In the genomic region with DNA sequence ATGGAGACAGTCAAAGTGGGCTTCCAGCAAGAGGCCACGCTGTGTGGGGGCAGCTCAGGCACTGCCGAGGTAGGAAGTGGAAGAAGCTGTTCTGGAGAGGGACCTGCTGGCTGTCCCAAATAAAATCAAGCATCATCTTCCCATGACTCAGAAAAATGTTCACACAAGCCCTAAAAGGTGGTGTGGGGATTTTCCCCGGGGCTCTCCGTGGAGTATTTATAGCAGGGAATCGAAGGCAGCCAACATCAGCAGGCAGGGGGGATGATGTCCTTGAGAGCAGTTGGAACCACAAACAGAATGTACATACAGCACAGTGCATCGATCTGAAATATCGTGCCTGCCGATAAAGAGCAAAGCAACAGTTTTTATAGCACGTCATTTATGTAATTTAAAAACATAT, we compare ENCODE assay signal across 1 cellular context.
A peak's percentile ranks its signal among the peaks of the same experiment; 100 is the strongest.
TF ChIP-seq lines count a peak whose summit lies in the region.

No MANE protein-coding gene starts in this region.

TF ChIP-seq in GM12878, 131 proteins besides CTCF, POLR2A, EP300 and RAD21 (continued from another document):
- TF ChIP-seq, protein P1, sequence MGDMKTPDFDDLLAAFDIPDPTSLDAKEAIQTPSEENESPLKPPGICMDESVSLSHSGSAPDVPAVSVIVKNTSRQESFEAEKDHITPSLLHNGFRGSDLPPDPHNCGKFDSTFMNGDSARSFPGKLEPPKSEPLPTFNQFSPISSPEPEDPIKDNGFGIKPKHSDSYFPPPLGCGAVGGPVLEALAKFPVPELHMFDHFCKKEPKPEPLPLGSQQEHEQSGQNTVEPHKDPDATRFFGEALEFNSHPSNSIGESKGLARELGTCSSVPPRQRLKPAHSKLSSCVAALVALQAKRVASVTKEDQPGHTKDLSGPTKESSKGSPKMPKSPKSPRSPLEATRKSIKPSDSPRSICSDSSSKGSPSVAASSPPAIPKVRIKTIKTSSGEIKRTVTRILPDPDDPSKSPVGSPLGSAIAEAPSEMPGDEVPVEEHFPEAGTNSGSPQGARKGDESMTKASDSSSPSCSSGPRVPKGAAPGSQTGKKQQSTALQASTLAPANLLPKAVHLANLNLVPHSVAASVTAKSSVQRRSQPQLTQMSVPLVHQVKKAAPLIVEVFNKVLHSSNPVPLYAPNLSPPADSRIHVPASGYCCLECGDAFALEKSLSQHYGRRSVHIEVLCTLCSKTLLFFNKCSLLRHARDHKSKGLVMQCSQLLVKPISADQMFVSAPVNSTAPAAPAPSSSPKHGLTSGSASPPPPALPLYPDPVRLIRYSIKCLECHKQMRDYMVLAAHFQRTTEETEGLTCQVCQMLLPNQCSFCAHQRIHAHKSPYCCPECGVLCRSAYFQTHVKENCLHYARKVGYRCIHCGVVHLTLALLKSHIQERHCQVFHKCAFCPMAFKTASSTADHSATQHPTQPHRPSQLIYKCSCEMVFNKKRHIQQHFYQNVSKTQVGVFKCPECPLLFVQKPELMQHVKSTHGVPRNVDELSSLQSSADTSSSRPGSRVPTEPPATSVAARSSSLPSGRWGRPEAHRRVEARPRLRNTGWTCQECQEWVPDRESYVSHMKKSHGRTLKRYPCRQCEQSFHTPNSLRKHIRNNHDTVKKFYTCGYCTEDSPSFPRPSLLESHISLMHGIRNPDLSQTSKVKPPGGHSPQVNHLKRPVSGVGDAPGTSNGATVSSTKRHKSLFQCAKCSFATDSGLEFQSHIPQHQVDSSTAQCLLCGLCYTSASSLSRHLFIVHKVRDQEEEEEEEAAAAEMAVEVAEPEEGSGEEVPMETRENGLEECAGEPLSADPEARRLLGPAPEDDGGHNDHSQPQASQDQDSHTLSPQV (IDR thresholded peaks at IDR 0.05), result no peak
- TF ChIP-seq FOS (IDR thresholded peaks at IDR 0.05; ENCODE audit: borderline replicate concordance, extremely low read depth, insufficient read length) (no peak), TCF12 (IDR thresholded peaks at IDR 0.05; ENCODE audit: low read depth, low read length) (peak; percentile 52; the same call in 1 of the 2 replicates), MYC (IDR thresholded peaks at IDR 0.05; ENCODE audit: insufficient read depth, insufficient read length, insufficient replicate concordance, low read length, severe bottlenecking) (no peak), TCF7 (IDR thresholded peaks at IDR 0.05; ENCODE audit: borderline replicate concordance) (no peak), HDAC2 (IDR thresholded peaks at IDR 0.05) (no peak), ETV6 (conservative IDR thresholded peaks at IDR 0.05 in 1 of 2, IDR thresholded peaks at IDR 0.05 in 1 of 2; ENCODE audit: borderline replicate concordance in 1 of 2, low read depth in 1 of 2) (no peak), NR2F1 (conservative IDR thresholded peaks at IDR 0.05) (peak; percentile 51), JUNB (IDR thresholded peaks at IDR 0.05) (peak; percentile 57), CHD1 (IDR thresholded peaks at IDR 0.05; ENCODE audit: low read depth, low read length) (no peak), HDAC6 (IDR thresholded peaks at IDR 0.05; ENCODE audit: unreplicated experiment) (no peak), RAD51 (IDR thresholded peaks at IDR 0.05) (no peak), TARDBP (IDR thresholded peaks at IDR 0.05; ENCODE audit: borderline replicate concordance) (no peak), NFYA (IDR thresholded peaks at IDR 0.05; ENCODE audit: borderline replicate concordance, low read depth, low read length) (no peak), ZNF24 (IDR thresholded peaks at IDR 0.05) (no peak)
- TF ChIP-seq, protein P2, sequence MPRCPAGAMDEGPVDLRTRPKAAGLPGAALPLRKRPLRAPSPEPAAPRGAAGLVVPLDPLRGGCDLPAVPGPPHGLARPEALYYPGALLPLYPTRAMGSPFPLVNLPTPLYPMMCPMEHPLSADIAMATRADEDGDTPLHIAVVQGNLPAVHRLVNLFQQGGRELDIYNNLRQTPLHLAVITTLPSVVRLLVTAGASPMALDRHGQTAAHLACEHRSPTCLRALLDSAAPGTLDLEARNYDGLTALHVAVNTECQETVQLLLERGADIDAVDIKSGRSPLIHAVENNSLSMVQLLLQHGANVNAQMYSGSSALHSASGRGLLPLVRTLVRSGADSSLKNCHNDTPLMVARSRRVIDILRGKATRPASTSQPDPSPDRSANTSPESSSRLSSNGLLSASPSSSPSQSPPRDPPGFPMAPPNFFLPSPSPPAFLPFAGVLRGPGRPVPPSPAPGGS (IDR thresholded peaks at IDR 0.05; ENCODE audit: borderline replicate concordance, insufficient read depth, low read depth, low read length, poor library complexity, severe bottlenecking), result peak; percentile 90
- TF ChIP-seq, protein P3, sequence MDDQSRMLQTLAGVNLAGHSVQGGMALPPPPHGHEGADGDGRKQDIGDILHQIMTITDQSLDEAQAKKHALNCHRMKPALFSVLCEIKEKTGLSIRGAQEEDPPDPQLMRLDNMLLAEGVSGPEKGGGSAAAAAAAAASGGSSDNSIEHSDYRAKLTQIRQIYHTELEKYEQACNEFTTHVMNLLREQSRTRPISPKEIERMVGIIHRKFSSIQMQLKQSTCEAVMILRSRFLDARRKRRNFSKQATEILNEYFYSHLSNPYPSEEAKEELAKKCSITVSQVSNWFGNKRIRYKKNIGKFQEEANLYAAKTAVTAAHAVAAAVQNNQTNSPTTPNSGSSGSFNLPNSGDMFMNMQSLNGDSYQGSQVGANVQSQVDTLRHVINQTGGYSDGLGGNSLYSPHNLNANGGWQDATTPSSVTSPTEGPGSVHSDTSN (IDR thresholded peaks at IDR 0.05; ENCODE audit: insufficient replicate concordance, low read depth, low read length), result no peak
- TF ChIP-seq, protein P4, sequence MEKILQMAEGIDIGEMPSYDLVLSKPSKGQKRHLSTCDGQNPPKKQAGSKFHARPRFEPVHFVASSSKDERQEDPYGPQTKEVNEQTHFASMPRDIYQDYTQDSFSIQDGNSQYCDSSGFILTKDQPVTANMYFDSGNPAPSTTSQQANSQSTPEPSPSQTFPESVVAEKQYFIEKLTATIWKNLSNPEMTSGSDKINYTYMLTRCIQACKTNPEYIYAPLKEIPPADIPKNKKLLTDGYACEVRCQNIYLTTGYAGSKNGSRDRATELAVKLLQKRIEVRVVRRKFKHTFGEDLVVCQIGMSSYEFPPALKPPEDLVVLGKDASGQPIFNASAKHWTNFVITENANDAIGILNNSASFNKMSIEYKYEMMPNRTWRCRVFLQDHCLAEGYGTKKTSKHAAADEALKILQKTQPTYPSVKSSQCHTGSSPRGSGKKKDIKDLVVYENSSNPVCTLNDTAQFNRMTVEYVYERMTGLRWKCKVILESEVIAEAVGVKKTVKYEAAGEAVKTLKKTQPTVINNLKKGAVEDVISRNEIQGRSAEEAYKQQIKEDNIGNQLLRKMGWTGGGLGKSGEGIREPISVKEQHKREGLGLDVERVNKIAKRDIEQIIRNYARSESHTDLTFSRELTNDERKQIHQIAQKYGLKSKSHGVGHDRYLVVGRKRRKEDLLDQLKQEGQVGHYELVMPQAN (conservative IDR thresholded peaks at IDR 0.05), result no peak
- TF ChIP-seq, protein P5, sequence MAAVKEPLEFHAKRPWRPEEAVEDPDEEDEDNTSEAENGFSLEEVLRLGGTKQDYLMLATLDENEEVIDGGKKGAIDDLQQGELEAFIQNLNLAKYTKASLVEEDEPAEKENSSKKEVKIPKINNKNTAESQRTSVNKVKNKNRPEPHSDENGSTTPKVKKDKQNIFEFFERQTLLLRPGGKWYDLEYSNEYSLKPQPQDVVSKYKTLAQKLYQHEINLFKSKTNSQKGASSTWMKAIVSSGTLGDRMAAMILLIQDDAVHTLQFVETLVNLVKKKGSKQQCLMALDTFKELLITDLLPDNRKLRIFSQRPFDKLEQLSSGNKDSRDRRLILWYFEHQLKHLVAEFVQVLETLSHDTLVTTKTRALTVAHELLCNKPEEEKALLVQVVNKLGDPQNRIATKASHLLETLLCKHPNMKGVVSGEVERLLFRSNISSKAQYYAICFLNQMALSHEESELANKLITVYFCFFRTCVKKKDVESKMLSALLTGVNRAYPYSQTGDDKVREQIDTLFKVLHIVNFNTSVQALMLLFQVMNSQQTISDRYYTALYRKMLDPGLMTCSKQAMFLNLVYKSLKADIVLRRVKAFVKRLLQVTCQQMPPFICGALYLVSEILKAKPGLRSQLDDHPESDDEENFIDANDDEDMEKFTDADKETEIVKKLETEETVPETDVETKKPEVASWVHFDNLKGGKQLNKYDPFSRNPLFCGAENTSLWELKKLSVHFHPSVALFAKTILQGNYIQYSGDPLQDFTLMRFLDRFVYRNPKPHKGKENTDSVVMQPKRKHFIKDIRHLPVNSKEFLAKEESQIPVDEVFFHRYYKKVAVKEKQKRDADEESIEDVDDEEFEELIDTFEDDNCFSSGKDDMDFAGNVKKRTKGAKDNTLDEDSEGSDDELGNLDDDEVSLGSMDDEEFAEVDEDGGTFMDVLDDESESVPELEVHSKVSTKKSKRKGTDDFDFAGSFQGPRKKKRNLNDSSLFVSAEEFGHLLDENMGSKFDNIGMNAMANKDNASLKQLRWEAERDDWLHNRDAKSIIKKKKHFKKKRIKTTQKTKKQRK (IDR thresholded peaks at IDR 0.05; ENCODE audit: low read depth, low read length), result no peak
- TF ChIP-seq, protein P6, sequence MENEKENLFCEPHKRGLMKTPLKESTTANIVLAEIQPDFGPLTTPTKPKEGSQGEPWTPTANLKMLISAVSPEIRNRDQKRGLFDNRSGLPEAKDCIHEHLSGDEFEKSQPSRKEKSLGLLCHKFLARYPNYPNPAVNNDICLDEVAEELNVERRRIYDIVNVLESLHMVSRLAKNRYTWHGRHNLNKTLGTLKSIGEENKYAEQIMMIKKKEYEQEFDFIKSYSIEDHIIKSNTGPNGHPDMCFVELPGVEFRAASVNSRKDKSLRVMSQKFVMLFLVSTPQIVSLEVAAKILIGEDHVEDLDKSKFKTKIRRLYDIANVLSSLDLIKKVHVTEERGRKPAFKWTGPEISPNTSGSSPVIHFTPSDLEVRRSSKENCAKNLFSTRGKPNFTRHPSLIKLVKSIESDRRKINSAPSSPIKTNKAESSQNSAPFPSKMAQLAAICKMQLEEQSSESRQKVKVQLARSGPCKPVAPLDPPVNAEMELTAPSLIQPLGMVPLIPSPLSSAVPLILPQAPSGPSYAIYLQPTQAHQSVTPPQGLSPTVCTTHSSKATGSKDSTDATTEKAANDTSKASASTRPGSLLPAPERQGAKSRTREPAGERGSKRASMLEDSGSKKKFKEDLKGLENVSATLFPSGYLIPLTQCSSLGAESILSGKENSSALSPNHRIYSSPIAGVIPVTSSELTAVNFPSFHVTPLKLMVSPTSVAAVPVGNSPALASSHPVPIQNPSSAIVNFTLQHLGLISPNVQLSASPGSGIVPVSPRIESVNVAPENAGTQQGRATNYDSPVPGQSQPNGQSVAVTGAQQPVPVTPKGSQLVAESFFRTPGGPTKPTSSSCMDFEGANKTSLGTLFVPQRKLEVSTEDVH (IDR thresholded peaks at IDR 0.05; ENCODE audit: low read depth, partially characterized antibody), result no peak
- TF ChIP-seq, protein P7, sequence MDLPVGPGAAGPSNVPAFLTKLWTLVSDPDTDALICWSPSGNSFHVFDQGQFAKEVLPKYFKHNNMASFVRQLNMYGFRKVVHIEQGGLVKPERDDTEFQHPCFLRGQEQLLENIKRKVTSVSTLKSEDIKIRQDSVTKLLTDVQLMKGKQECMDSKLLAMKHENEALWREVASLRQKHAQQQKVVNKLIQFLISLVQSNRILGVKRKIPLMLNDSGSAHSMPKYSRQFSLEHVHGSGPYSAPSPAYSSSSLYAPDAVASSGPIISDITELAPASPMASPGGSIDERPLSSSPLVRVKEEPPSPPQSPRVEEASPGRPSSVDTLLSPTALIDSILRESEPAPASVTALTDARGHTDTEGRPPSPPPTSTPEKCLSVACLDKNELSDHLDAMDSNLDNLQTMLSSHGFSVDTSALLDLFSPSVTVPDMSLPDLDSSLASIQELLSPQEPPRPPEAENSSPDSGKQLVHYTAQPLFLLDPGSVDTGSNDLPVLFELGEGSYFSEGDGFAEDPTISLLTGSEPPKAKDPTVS (IDR thresholded peaks at IDR 0.05; ENCODE audit: low read depth, low read length), result no peak
- TF ChIP-seq, protein P8, sequence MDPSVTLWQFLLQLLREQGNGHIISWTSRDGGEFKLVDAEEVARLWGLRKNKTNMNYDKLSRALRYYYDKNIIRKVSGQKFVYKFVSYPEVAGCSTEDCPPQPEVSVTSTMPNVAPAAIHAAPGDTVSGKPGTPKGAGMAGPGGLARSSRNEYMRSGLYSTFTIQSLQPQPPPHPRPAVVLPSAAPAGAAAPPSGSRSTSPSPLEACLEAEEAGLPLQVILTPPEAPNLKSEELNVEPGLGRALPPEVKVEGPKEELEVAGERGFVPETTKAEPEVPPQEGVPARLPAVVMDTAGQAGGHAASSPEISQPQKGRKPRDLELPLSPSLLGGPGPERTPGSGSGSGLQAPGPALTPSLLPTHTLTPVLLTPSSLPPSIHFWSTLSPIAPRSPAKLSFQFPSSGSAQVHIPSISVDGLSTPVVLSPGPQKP (IDR thresholded peaks at IDR 0.05; ENCODE audit: low read depth, low read length), result no peak
